ENCODE assay signal across 18 cellular contexts in the genomic region with DNA sequence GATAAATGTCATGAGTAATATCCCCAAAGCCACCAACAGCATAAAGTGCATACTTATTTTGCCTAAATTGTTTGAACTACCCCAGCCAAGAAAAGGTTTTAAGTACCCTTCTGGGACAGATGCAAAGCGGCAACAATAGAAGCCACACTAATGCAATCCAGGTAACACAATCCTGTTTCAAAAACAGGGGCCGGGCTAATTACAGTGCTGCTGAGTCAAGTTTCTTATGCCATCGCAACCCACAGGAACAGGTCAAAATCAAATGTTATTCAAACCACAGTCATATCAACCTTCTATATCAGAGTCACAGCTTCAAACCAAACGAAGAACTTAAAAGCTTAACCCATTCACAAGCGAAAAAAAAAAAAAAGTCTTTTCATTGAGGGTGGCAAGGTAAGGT. TPM values are rescaled to one million over a fixed set of nuclear protein-coding genes. Genes with fewer than 3 reads are reported as not detected.
DNase-seq lines count a peak whose midpoint lies in the region; ATAC-seq and TF ChIP-seq lines count a peak whose summit lies in the region.
"Had no signal": no experiment of that assay in that cellular context is flagged by ENCODE, and none has a peak within 500 bp of the region (broad histone marks: within the 10 kb centered on the region; RNA-seq: fewer than 3 reads in every experiment).

No MANE protein-coding gene starts in this region.

- H2AFZ ChIP-seq in OCI-LY1 (ENCODE audit: low read length) = no peak overlapping the region
- H2AFZ ChIP-seq: hepatocyte had no signal

- H3K27me3 ChIP-seq in OCI-LY1 (ENCODE audit: insufficient read depth, low read length) (no peaks in the 10 kb centered on the region), thoracic aorta (replicated peaks; ENCODE audit: insufficient read depth) (no peaks in the 10 kb centered on the region), thyroid gland (no peaks in the 10 kb centered on the region)
- H3K27me3 ChIP-seq in effector memory CD4-positive, alpha-beta T cell (replicated peaks; ENCODE audit: control insufficient read depth, insufficient read depth, low read length, poor library complexity, severe bottlenecking) = no peaks in the 10 kb centered on the region
- H3K27me3 ChIP-seq: vagina had no signal

- H3K4me3 ChIP-seq in OCI-LY1 (ENCODE audit: low read depth, low read length, poor library complexity, severe bottlenecking) (no peak overlapping the region), thoracic aorta (peak overlapping the region; percentile 30), thyroid gland (replicated peaks in 1 of 3) (no peak overlapping the region)
- H3K4me3 ChIP-seq in effector memory CD4-positive, alpha-beta T cell (ENCODE audit: insufficient read depth, low read depth, low read length, poor library complexity, severe bottlenecking) = no peak overlapping the region
- H3K4me3 ChIP-seq: hepatocyte, vagina had no signal

- H3K79me2 ChIP-seq in OCI-LY1 (ENCODE audit: insufficient read depth, low read length) = peaks cover 24% of the 10 kb centered on the region
- H3K79me2 ChIP-seq: hepatocyte had no signal

- H3K9me2 ChIP-seq in OCI-LY1 (ENCODE audit: low read depth, low read length) = no peaks in the 10 kb centered on the region

- H3K9me3 Mint-ChIP-seq in activated T-cell treated with anti-CD3 and anti-CD28 coated beads, Interleukin-2, amount 50 U/mL, for 4 hours = no peaks in the 10 kb centered on the region
- H3K9me3 Mint-ChIP-seq: nephron progenitor cell; stimulated activated naive CD8-positive, alpha-beta T cell treated with anti-CD3 and anti-CD28 coated beads, Interleukin-15, Interleukin-2, amounts not matched to agents 100 ng/mL and 50 ng/mL, for 24 hours had no signal

- no peaks in the 10 kb centered on the region for H3K36me3 Mint-ChIP-seq in activated T-cell treated with anti-CD3 and anti-CD28 coated beads, Interleukin-2, amount 50 U/mL, for 4 hours (ENCODE audit: insufficient read depth)

- H3K4me1 ChIP-seq in OCI-LY1 (ENCODE audit: insufficient read depth, low read length, severe bottlenecking) (peaks cover 46% of the 10 kb centered on the region), thoracic aorta (ENCODE audit: control insufficient read depth in 1 of 2, low read depth in 2 of 2) (peaks cover 51 to 92% of the 10 kb centered on the region in 2 donors), thyroid gland (peaks cover 0 to 5% of the 10 kb centered on the region in 2 donors)
- H3K4me1 ChIP-seq in effector memory CD4-positive, alpha-beta T cell (ENCODE audit: control insufficient read depth, insufficient read depth, low read length, poor library complexity, severe bottlenecking) = no peaks in the 10 kb centered on the region

- peak overlapping the region; percentile 51 for H3K4me2 ChIP-seq in OCI-LY1 (ENCODE audit: low read length)
- H3K4me2 ChIP-seq: hepatocyte had no signal

- ATAC-seq in activated T-cell treated with anti-CD3 and anti-CD28 coated beads, Interleukin-2, amount 50 U/mL, for 4 hours = peak; percentile 21 to 62
- ATAC-seq in thoracic aorta (ENCODE audit: insufficient number of reproducible peaks, low FRiP score, low read depth) = no peak
- ATAC-seq: PC-3 had no signal

- H3K27ac ChIP-seq in OCI-LY1 (ENCODE audit: low read depth, low read length, poor library complexity, severe bottlenecking) (peak overlapping the region; percentile 55), thoracic aorta (peak overlapping the region; percentile 55 to 80), thyroid gland (no peak overlapping the region)
- H3K27ac ChIP-seq in effector memory CD4-positive, alpha-beta T cell (ENCODE audit: insufficient read depth, low read length, poor library complexity, severe bottlenecking) = no peak overlapping the region
- H3K27ac ChIP-seq: hepatocyte had no signal

- no peak for TF ChIP-seq POLR2A in thyroid gland (IDR thresholded peaks at IDR 0.05)

- H3F3A ChIP-seq in OCI-LY1 (ENCODE audit: insufficient read depth, low read length) = no peaks in the 10 kb centered on the region

- intact Hi-C loops in thyroid gland (cut with DNase I) = no loop called here

- WGBS in thyroid gland, 2 donors = 67 to 79% methylated on average over 5 of the region's 5 CpGs

- no peak for TF ChIP-seq CTCF in OCI-LY1 (IDR thresholded peaks at IDR 0.05; ENCODE audit: low read length)
- TF ChIP-seq CTCF in thoracic aorta (IDR thresholded peaks at IDR 0.05) = no peak
- TF ChIP-seq CTCF in thyroid gland (IDR thresholded peaks at IDR 0.05) = no peak

- H3K9me3 ChIP-seq in OCI-LY1 (ENCODE audit: low read length) = no peaks in the 10 kb centered on the region
- H3K9me3 ChIP-seq in thoracic aorta = no peaks in the 10 kb centered on the region
- H3K9me3 ChIP-seq in effector memory CD4-positive, alpha-beta T cell (ENCODE audit: control insufficient read depth, low read length) = no peaks in the 10 kb centered on the region
- no peaks in the 10 kb centered on the region for H3K9me3 ChIP-seq in thyroid gland
- H3K9me3 ChIP-seq: vagina had no signal

- H3K27me3 Mint-ChIP-seq in activated T-cell treated with anti-CD3 and anti-CD28 coated beads, Interleukin-2, amount 50 U/mL, for 4 hours (ENCODE audit: low read depth) = peaks cover 27% of the 10 kb centered on the region

- H3K9ac ChIP-seq in OCI-LY1 (ENCODE audit: low read length) = peak overlapping the region; percentile 3; the same call in 1 of the 2 replicates

- peaks cover 92% of the 10 kb centered on the region for H3K36me3 ChIP-seq in OCI-LY1 (ENCODE audit: insufficient read depth, low read length)
- no peaks in the 10 kb centered on the region for H3K36me3 ChIP-seq in thoracic aorta
- no peaks in the 10 kb centered on the region for H3K36me3 ChIP-seq in effector memory CD4-positive, alpha-beta T cell (ENCODE audit: control insufficient read depth, insufficient read depth, low read length)
- H3K36me3 ChIP-seq in thyroid gland = no peaks in the 10 kb centered on the region
- H3K36me3 ChIP-seq: vagina had no signal

- H3K4me3 Mint-ChIP-seq in activated T-cell treated with anti-CD3 and anti-CD28 coated beads, Interleukin-2, amount 50 U/mL, for 4 hours = no peak overlapping the region
- H3K4me3 Mint-ChIP-seq: nephron progenitor cell; stimulated activated naive CD8-positive, alpha-beta T cell treated with anti-CD3 and anti-CD28 coated beads, Interleukin-15, Interleukin-2, amounts not matched to agents 100 ng/mL and 50 ng/mL, for 24 hours had no signal

- H3K4me1 Mint-ChIP-seq in activated T-cell treated with anti-CD3 and anti-CD28 coated beads, Interleukin-2, amount 50 U/mL, for 4 hours (ENCODE audit: low read depth) = no peaks in the 10 kb centered on the region

- no peak for DNase-seq in activated T-cell treated with anti-CD3 and anti-CD28 coated beads, Interleukin-2, amount 50 U/mL, for 4 hours
- DNase-seq in activated T-cell treated with anti-CD3 and anti-CD28 coated beads, Interleukin-2, amount 50 U/mL, for 48 hours = no peak
- peak; percentile 88 for DNase-seq in NCI-H1436 (lab: John Stamatoyannopoulos, UW)
- no peak for DNase-seq in thoracic aorta (ENCODE audit: low spot score)
- DNase-seq in effector memory CD4-positive, alpha-beta T cell = no peak
- DNase-seq in NCI-H2029 (lab: John Stamatoyannopoulos, UW) = no peak
- DNase-seq in thyroid gland = no peak
- DNase-seq: activated CD4-positive, alpha-beta T cell treated with anti-CD3 and anti-CD28 coated beads for 48 hours; activated T-cell treated with anti-CD3 and anti-CD28 coated beads, Interleukin-2, amount 50 U/mL, for 1 hour; caudate nucleus; effector CD4-positive, alpha-beta T cell; nephron progenitor cell; PC-3; stimulated activated CD4-positive, alpha-beta T cell treated with anti-CD3 and anti-CD28 coated beads, Interleukin-12 subunit alpha, Interleukin-12 subunit beta, amount 100 ng/mL, for 4 hours had no signal

- no peaks in the 10 kb centered on the region for H4K20me1 ChIP-seq in OCI-LY1 (ENCODE audit: insufficient read depth, low read length)

RNA-seq across cellular contexts. Expression of a gene that starts 28.3 kb away (rescaled TPM):
- total RNA-seq in activated T-cell treated with anti-CD3 and anti-CD28 coated beads, Interleukin-2, amount 50 U/mL, for 4 hours = under 1 TPM; 0.20 to 0.92 (median 0.37) TPM
- total RNA-seq in thoracic aorta = 10 to 100 TPM; 52.1 to 54.4 TPM
- 10 to 100 TPM; 12.4 to 28.4 (median 20.6) TPM for total RNA-seq in thyroid gland

Comparison
In these comparisons a context has a peak if more than half of its experiments do, and no peak if none do; other contexts are left out.
1. H3K27ac ChIP-seq: peak in OCI-LY1 (single experiment) and thoracic aorta (2 of 2); none in effector memory CD4-positive, alpha-beta T cell (single experiment) and thyroid gland (0 of 3).
2. RNA of a gene that starts 28.3 kb away (total RNA-seq): 52.1 to 54.4 TPM in thoracic aorta and 12.4 to 28.4 TPM in thyroid gland; 0.20 to 0.92 TPM in activated T-cell treated with anti-CD3 and anti-CD28 coated beads, Interleukin-2, amount 50 U/mL, for 4 hours; every median in the first group is over 4 times any median in the second.